ENCODE assay signal across 8 cellular contexts in the genomic region with DNA sequence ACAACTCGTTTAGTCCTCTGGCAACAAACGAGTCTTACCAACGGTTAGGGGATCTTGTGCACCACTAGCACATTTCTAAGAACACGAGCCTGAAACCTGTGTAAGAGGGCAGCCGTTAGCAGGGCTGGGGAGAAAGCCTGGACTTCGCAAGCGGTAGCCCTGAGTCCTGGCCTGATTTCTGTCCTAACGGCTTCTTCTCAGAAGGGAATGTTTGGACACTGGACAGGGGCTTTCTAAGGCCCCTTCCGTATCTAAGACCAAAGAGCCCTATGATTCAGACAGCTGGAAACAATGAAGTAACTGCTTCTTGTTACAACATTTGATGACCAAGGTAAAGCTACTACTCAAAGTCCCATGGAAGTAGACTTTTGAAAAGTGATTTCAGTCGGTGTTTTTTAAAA. TPM values are rescaled to one million over a fixed set of nuclear protein-coding genes. Genes with fewer than 3 reads are reported as not detected.
A peak's percentile ranks its signal among the peaks of the same experiment; 100 is the strongest.
DNase-seq lines count a peak whose midpoint lies in the region; TF ChIP-seq lines count a peak whose summit lies in the region.

No MANE protein-coding gene starts in this region.

- H3K36me3 ChIP-seq in BJ (ENCODE audit: control insufficient read depth, insufficient read depth, low read length): peaks cover 7% of the 10 kb centered on the region; the same call in 1 of the 2 replicates
- peaks cover 32% of the 10 kb centered on the region for H3K36me3 ChIP-seq in HUES6 (ENCODE audit: control insufficient read depth, insufficient read depth, low read length)
- H3K36me3 ChIP-seq in mesenchymal stem cell (ENCODE audit: control insufficient read depth in 1 of 2, insufficient read depth in 2 of 2, low read depth in 1 of 2, low read length in 2 of 2): peaks cover 8 to 33% of the 10 kb centered on the region in 2 experiments

- no peak overlapping the region for H3K23ac ChIP-seq in mesenchymal stem cell (ENCODE audit: low read length in 2 of 2)

- H4K8ac ChIP-seq in mesenchymal stem cell (ENCODE audit: low read length): no peak overlapping the region

- no peak overlapping the region for H3K14ac ChIP-seq in mesenchymal stem cell (ENCODE audit: low read length in 2 of 2)

- no peak for DNase-seq in BJ (ENCODE audit: low read depth)
- DNase-seq in astrocyte of the spinal cord (ENCODE audit: low read depth, low spot score): peak; percentile 72
- DNase-seq in mesenchymal stem cell: peak; percentile 92
- no peak for DNase-seq in amniotic stem cell (lab: John Stamatoyannopoulos, UW)
- DNase-seq in NCI-H526 treated with DMSO at 0.1 percent for 48 hours (lab: John Stamatoyannopoulos, UW): no peak
- DNase-seq in head of caudate nucleus: no peak
- DNase-seq in G401 (ENCODE audit: low spot score): no peak

- H3K27me3 ChIP-seq in BJ (ENCODE audit: control insufficient read depth, insufficient read depth, low read length) (no peaks in the 10 kb centered on the region), HUES6 (ENCODE audit: control insufficient read depth, insufficient read depth, low read length) (no peaks in the 10 kb centered on the region), mesenchymal stem cell (ENCODE audit: control insufficient read depth in 1 of 2, insufficient read depth in 1 of 2, low read length in 2 of 2) (no peaks in the 10 kb centered on the region)

- in situ Hi-C loops in astrocyte of the spinal cord (cut with HindIII; ENCODE audit: low sequenced_read_pairs): no loop called here
- in situ Hi-C loops in G401 (cut with HindIII; ENCODE audit: low sequenced_read_pairs): no loop called here

- H3K18ac ChIP-seq in mesenchymal stem cell (ENCODE audit: low read depth in 1 of 2, low read length in 2 of 2): no peak overlapping the region

- no peak overlapping the region for H2BK5ac ChIP-seq in mesenchymal stem cell (ENCODE audit: low read depth, low read length, poor library complexity, severe bottlenecking)

- H3K4ac ChIP-seq in mesenchymal stem cell (ENCODE audit: low read depth in 1 of 2, low read length in 2 of 2): no peak overlapping the region

- H3K4me1 ChIP-seq in HUES6 (ENCODE audit: control insufficient read depth, insufficient read depth, low read length) (peaks cover 39% of the 10 kb centered on the region), mesenchymal stem cell (ENCODE audit: control insufficient read depth, insufficient read depth, low read depth, low read length) (peaks cover 8% of the 10 kb centered on the region)

- 9% methylated on average over 8 of the region's 10 CpGs for WGBS in mesenchymal stem cell

- no peak overlapping the region for H2AK5ac ChIP-seq in mesenchymal stem cell (ENCODE audit: low read length, severe bottlenecking)

- H3K79me1 ChIP-seq in mesenchymal stem cell (replicated peaks; ENCODE audit: low read length, poor library complexity, severe bottlenecking): no peaks in the 10 kb centered on the region

- POLR2A ChIA-PET in BJ (lab: Charles Lee): interaction anchor here (0.5 to 0.7 kb wide), 2 partner anchors 43 to 195 kb away, joined by 3 to 4 read pairs; no protein-coding TSS in a partner anchor

- intact Hi-C loops in head of caudate nucleus (cut with DNase I): loop anchor here (10.0 kb wide), 2 partner anchors 242 to 542 kb away; no protein-coding TSS in a partner anchor

- peak overlapping the region; percentile 73 for H3K4me2 ChIP-seq in mesenchymal stem cell (ENCODE audit: low read length, poor library complexity, severe bottlenecking)

- no peak overlapping the region for H2BK120ac ChIP-seq in mesenchymal stem cell (ENCODE audit: low read depth, low read length)

- H3K27ac ChIP-seq in HUES6 (ENCODE audit: low read depth, low read length) (peak overlapping the region; percentile 34; the same call in 1 of the 2 replicates), mesenchymal stem cell (ENCODE audit: low read length, poor library complexity, severe bottlenecking) (no peak overlapping the region)

- no peaks in the 10 kb centered on the region for H3K9me3 ChIP-seq in HUES6 (ENCODE audit: control insufficient read depth, insufficient read depth, low read depth, low read length)
- H3K9me3 ChIP-seq in mesenchymal stem cell (ENCODE audit: control insufficient read depth, low read length): no peaks in the 10 kb centered on the region

- peak overlapping the region; percentile 97 for H3K4me3 ChIP-seq in BJ (ENCODE audit: low read depth, low read length)
- H3K4me3 ChIP-seq in HUES6 (ENCODE audit: low read depth, low read length): peak overlapping the region; percentile 97
- peak overlapping the region; percentile 90 for H3K4me3 ChIP-seq in astrocyte of the spinal cord (ENCODE audit: low read depth, low read length)
- H3K4me3 ChIP-seq in mesenchymal stem cell (ENCODE audit: insufficient read depth in 1 of 2, low read depth in 1 of 2, low read length in 2 of 2): peak overlapping the region in 1 of 2 experiments; percentile 93

- TF ChIP-seq CTCF in BJ (IDR thresholded peaks at IDR 0.05; ENCODE audit: insufficient read depth, low read depth, low read length): no peak
- TF ChIP-seq CTCF in astrocyte of the spinal cord (IDR thresholded peaks at IDR 0.05; ENCODE audit: low read depth, low read length): no peak

- H2BK12ac ChIP-seq in mesenchymal stem cell (ENCODE audit: low read length in 2 of 2): no peak overlapping the region

- H3K9ac ChIP-seq in HUES6 (ENCODE audit: low read length): peak overlapping the region; percentile 98
- H3K9ac ChIP-seq in mesenchymal stem cell (ENCODE audit: low read length): peak overlapping the region; percentile 96

- no peak overlapping the region for H2AFZ ChIP-seq in mesenchymal stem cell (ENCODE audit: low read depth, low read length)

- CTCF ChIA-PET in BJ (lab: Yijun Ruan, JAX): interaction anchor here (1.2 kb wide), 1 partner anchor 245 kb away, joined by 4 read pairs; no protein-coding TSS in a partner anchor

- no peak overlapping the region for H2BK15ac ChIP-seq in mesenchymal stem cell (ENCODE audit: low read depth, poor library complexity, severe bottlenecking)

- H4K91ac ChIP-seq in mesenchymal stem cell (ENCODE audit: low read length): no peak overlapping the region

RNA-seq across cellular contexts. Expression of a gene that starts 2.2 kb away (rescaled TPM):
- 43.5 and 54.4 TPM in 2 replicates for polyA plus RNA-seq in BJ (2011; rRNA removed)
- 78.1 and 78.8 TPM in 2 replicates for polyA minus RNA-seq in BJ (2011; rRNA and poly(A)+ RNA removed)
- polyA plus RNA-seq in mesenchymal stem cell (2013, experiment 1 of 2): 34.0 TPM
- polyA plus RNA-seq in mesenchymal stem cell (2013, experiment 2 of 2): 33.7 TPM
- 167 and 190 TPM in 2 replicates for total RNA-seq in G401 (2014; rRNA removed; shearing (Covaris generic))

Comparison
In these comparisons a context has a peak if more than half of its experiments do, and no peak if none do; other contexts are left out.
1. DNase-seq: peak in astrocyte of the spinal cord (single experiment) and mesenchymal stem cell (single experiment); none in BJ (single experiment), amniotic stem cell (single experiment), NCI-H526 treated with DMSO at 0.1 percent for 48 hours (single experiment), head of caudate nucleus (0 of 42) and G401 (single experiment).